Comparison of ENCODE assay signal across 14 cellular contexts in genomic region chr3:100725935-100726334, GRCh38. TPM values are rescaled to one million over a fixed set of nuclear protein-coding genes. Genes with fewer than 3 reads are reported as not detected.
A peak's percentile ranks its signal among the peaks of the same experiment; 100 is the strongest.
DNase-seq lines count a peak whose midpoint lies in the region; ATAC-seq and TF ChIP-seq lines count a peak whose summit lies in the region.
"Had no signal": no experiment of that assay in that cellular context is flagged by ENCODE, and none has a peak within 500 bp of the region (broad histone marks: within the 10 kb centered on the region; RNA-seq: fewer than 3 reads in every experiment).

No MANE protein-coding gene starts in this region.

- H3K4me3 ChIP-seq in DND-41 (ENCODE audit: low read depth in 1 of 2, low read length in 2 of 2) (no peak overlapping the region), mesendoderm (ENCODE audit: low read length) (no peak overlapping the region)
- H3K4me3 ChIP-seq: HAP-1 had no signal

- CTCF ChIA-PET in CD4-positive, alpha-beta T cell (lab: Charles Lee) = interaction anchor here (1.0 kb wide), 1 partner anchor 773 kb away, joined by 3 read pairs; no protein-coding TSS in a partner anchor

- WGBS in mesendoderm (ENCODE audit: extremely low coverage, insufficient coverage, low lambda C conversion rate) = no CpG with 5 or more reads among the region's 3 CpGs

- no peak overlapping the region for H2AFZ ChIP-seq in DND-41 (ENCODE audit: low read depth, low read length)

- H3K79me1 ChIP-seq in mesendoderm (ENCODE audit: low read length) = peaks cover 4% of the 10 kb centered on the region

- peak overlapping the region; percentile 84 for H3K18ac ChIP-seq in mesendoderm (ENCODE audit: low read length)

- peaks cover 87% of the 10 kb centered on the region for H3K36me3 ChIP-seq in DND-41 (ENCODE audit: insufficient read depth, low read length)
- no peaks in the 10 kb centered on the region for H3K36me3 ChIP-seq in mesendoderm (ENCODE audit: control insufficient read depth, insufficient read depth, low read length)

- H3K4me1 Mint-ChIP-seq in CD4-positive, alpha-beta T cell (ENCODE audit: low read depth) = peaks cover 24% of the 10 kb centered on the region
- H3K4me1 Mint-ChIP-seq in central memory CD8-positive, alpha-beta T cell = peaks cover 30% of the 10 kb centered on the region

- H2AK5ac ChIP-seq in mesendoderm (ENCODE audit: low read length) = no peak overlapping the region

- H2BK15ac ChIP-seq in mesendoderm (replicated peaks; ENCODE audit: low read depth) = no peak overlapping the region

- no peak overlapping the region for H4K8ac ChIP-seq in mesendoderm (ENCODE audit: low read depth, low read length)

- no peak overlapping the region for H3K27ac ChIP-seq in CD4-positive, alpha-beta T cell (ENCODE audit: low read depth, low read length)
- H3K27ac ChIP-seq in DND-41 (ENCODE audit: low read length) (no peak overlapping the region), mesendoderm (ENCODE audit: low read depth, low read length) (peak overlapping the region; percentile 60)

- no peak for DNase-seq in CD4-positive, alpha-beta T cell
- DNase-seq in DND-41 = no peak
- no peak for DNase-seq in central memory CD8-positive, alpha-beta T cell (ENCODE audit: low spot score in 2 of 2)
- DNase-seq in mesendoderm = no peak
- DNase-seq in germinal center (ENCODE audit: low spot score) = no peak
- DNase-seq in DMS153 (lab: John Stamatoyannopoulos, UW) = no peak
- no peak for DNase-seq in cerebellar nuclear complex (lab: John Stamatoyannopoulos, UW)
- DNase-seq: NCI-H1417, NCI-H2029, NCI-H2171 treated with DMSO at 0.1 percent for 48 hours, NCI-H510A, OCI-M1, RPMI8226 had no signal

- peaks cover 31% of the 10 kb centered on the region for H4K20me1 ChIP-seq in DND-41 (ENCODE audit: insufficient read depth, low read length)

- intact Hi-C loops in CD4-positive, alpha-beta T cell (cut with DNase I, micrococcal nuclease) = no loop called here

- no peaks in the 10 kb centered on the region for H3K27me3 ChIP-seq in CD4-positive, alpha-beta T cell (ENCODE audit: control insufficient read depth, insufficient read depth, low read length)
- H3K27me3 ChIP-seq in DND-41 (ENCODE audit: insufficient read depth, low read length, poor library complexity) (no peaks in the 10 kb centered on the region), mesendoderm (ENCODE audit: insufficient read depth, low read length, poor library complexity) (no peaks in the 10 kb centered on the region)

- H3K9ac ChIP-seq in DND-41 (ENCODE audit: low read depth, low read length) (no peak overlapping the region), mesendoderm (ENCODE audit: low read length) (peak overlapping the region; percentile 10)

- no peaks in the 10 kb centered on the region for H3K27me3 Mint-ChIP-seq in CD4-positive, alpha-beta T cell
- no peaks in the 10 kb centered on the region for H3K27me3 Mint-ChIP-seq in central memory CD8-positive, alpha-beta T cell

- H3K4ac ChIP-seq in mesendoderm (ENCODE audit: low read depth, low read length) = peak overlapping the region; percentile 2

- peaks cover 94% of the 10 kb centered on the region for H3K36me3 Mint-ChIP-seq in CD4-positive, alpha-beta T cell (ENCODE audit: low read depth)
- H3K36me3 Mint-ChIP-seq in central memory CD8-positive, alpha-beta T cell (ENCODE audit: insufficient read depth) = peaks cover 32% of the 10 kb centered on the region

- H3K79me2 ChIP-seq in DND-41 (ENCODE audit: insufficient read depth, low read length) = peaks cover 83% of the 10 kb centered on the region
- peaks cover 4% of the 10 kb centered on the region for H3K79me2 ChIP-seq in mesendoderm (ENCODE audit: control insufficient read depth, insufficient read depth, low read length)

- peak overlapping the region; percentile 8 for H3K23ac ChIP-seq in mesendoderm (ENCODE audit: low read length)

- peak overlapping the region; percentile 73 for H3K56ac ChIP-seq in mesendoderm (ENCODE audit: low read length)

- H3K4me2 ChIP-seq in DND-41 (ENCODE audit: insufficient read depth, low read length) (no peak overlapping the region), mesendoderm (ENCODE audit: low read length) (no peak overlapping the region)

- no peak for ATAC-seq in CD4-positive, alpha-beta T cell (ENCODE audit: poor library complexity)
- ATAC-seq in DND-41 (ENCODE audit: insufficient read depth, low read depth) = 0 out of 3 replicates have a peak, but pooled peaks have one; percentile 12
- no peak for ATAC-seq in central memory CD8-positive, alpha-beta T cell (replicated peaks; ENCODE audit: extremely low read depth, poor library complexity, severe bottlenecking)

- H3K9me3 ChIP-seq in CD4-positive, alpha-beta T cell (ENCODE audit: control insufficient read depth, low read length) = no peaks in the 10 kb centered on the region
- no peaks in the 10 kb centered on the region for H3K9me3 ChIP-seq in DND-41 (ENCODE audit: insufficient read depth, low read length, severe bottlenecking)
- H3K9me3 ChIP-seq: HAP-1 had no signal

- no peaks in the 10 kb centered on the region for H3K4me1 ChIP-seq in DND-41 (ENCODE audit: insufficient read depth, low read length)
- peaks cover 5% of the 10 kb centered on the region for H3K4me1 ChIP-seq in mesendoderm (ENCODE audit: control insufficient read depth, low read depth, low read length)
- H3K4me1 ChIP-seq: HAP-1 had no signal

- POLR2A ChIA-PET in CD4-positive, alpha-beta T cell (lab: Charles Lee) = interaction anchor here (1.1 kb wide), 1 partner anchor 17 kb away, joined by 3 read pairs; the partner anchor contains the start of gene TFG

- no peak overlapping the region for H2BK120ac ChIP-seq in mesendoderm (ENCODE audit: low read depth, low read length)

- no peaks in the 10 kb centered on the region for H3K9me3 Mint-ChIP-seq in CD4-positive, alpha-beta T cell
- no peaks in the 10 kb centered on the region for H3K9me3 Mint-ChIP-seq in central memory CD8-positive, alpha-beta T cell

- no peak overlapping the region for H2BK5ac ChIP-seq in mesendoderm (ENCODE audit: low read length)

- TF ChIP-seq CTCF in CD4-positive, alpha-beta T cell (IDR thresholded peaks at IDR 0.05) = no peak
- no peak for TF ChIP-seq CTCF in DND-41 (IDR thresholded peaks at IDR 0.05; ENCODE audit: borderline replicate concordance, extremely low read depth, low read length, poor library complexity, severe bottlenecking)

- H3K27ac Mint-ChIP-seq in CD4-positive, alpha-beta T cell = peak overlapping the region; percentile 55
- H3K27ac Mint-ChIP-seq in central memory CD8-positive, alpha-beta T cell (ENCODE audit: low read depth) = peak overlapping the region; percentile 38

- H3K4me3 Mint-ChIP-seq in CD4-positive, alpha-beta T cell = no peak overlapping the region
- H3K4me3 Mint-ChIP-seq in central memory CD8-positive, alpha-beta T cell = no peak overlapping the region

- no peak overlapping the region for H4K5ac ChIP-seq in mesendoderm (ENCODE audit: low read length)

RNA-seq across cellular contexts. Expression of gene TFG, which starts 16.6 kb away (rescaled TPM):
- total RNA-seq in CD4-positive, alpha-beta T cell = 10 to 100 TPM; 56.5 to 58.8 TPM
- 101 TPM for polyA plus RNA-seq in mesendoderm (2013, experiment 1 of 2)
- 98.1 TPM for polyA plus RNA-seq in mesendoderm (2013, experiment 2 of 2)
